ENCODE assay signal across 8 cellular contexts in genomic region chr2:142165790-142166189, GRCh38. TPM values are rescaled to one million over a fixed set of nuclear protein-coding genes. Genes with fewer than 3 reads are reported as not detected.
A peak's percentile ranks its signal among the peaks of the same experiment; 100 is the strongest.
DNase-seq lines count a peak whose midpoint lies in the region; ATAC-seq, FAIRE-seq and TF ChIP-seq lines count a peak whose summit lies in the region.

No MANE protein-coding gene starts in this region.

- H2AFZ ChIP-seq in endothelial cell of umbilical vein (ENCODE audit: low read depth, low read length): peak overlapping the region; percentile 72

- no peak overlapping the region for H3K27ac Mint-ChIP-seq in CD4-positive, alpha-beta T cell

- no peaks in the 10 kb centered on the region for H3K36me3 ChIP-seq in endothelial cell of umbilical vein (ENCODE audit: control insufficient read depth in 2 of 2, extremely low read depth in 1 of 2, insufficient read depth in 2 of 2, low read length in 2 of 2)
- no peaks in the 10 kb centered on the region for H3K36me3 ChIP-seq in upper lobe of right lung

- ATAC-seq in GM19035 (IDR thresholded peaks at IDR 0.05; ENCODE audit: unreplicated experiment) (peak; percentile 95), HG03066 (IDR thresholded peaks at IDR 0.05; ENCODE audit: low read depth, unreplicated experiment) (peak; percentile 83), upper lobe of right lung (no peak)
- no peak for ATAC-seq in CD4-positive, alpha-beta T cell (ENCODE audit: poor library complexity)

- intact Hi-C loops in endothelial cell of umbilical vein (cut with micrococcal nuclease) (loop anchor here (1.0 to 10.0 kb wide), 5 partner anchors 119 to 824 kb away; no protein-coding TSS in a partner anchor), upper lobe of right lung (cut with DNase I) (no loop called here)
- intact Hi-C loops in CD4-positive, alpha-beta T cell (cut with DNase I, micrococcal nuclease): no loop called here

- no peaks in the 10 kb centered on the region for H4K20me1 ChIP-seq in endothelial cell of umbilical vein (replicated peaks; ENCODE audit: control insufficient read depth, extremely low read depth, insufficient read depth, low read length)

- TF ChIP-seq POLR2A in endothelial cell of umbilical vein (IDR thresholded peaks at IDR 0.05; ENCODE audit: low read depth, low read length): no peak

- POLR2A ChIA-PET in endothelial cell of umbilical vein (lab: Charles Lee): no interaction called here
- POLR2A ChIA-PET in CD4-positive, alpha-beta T cell (lab: Charles Lee): no interaction called here

- DNase-seq in AG08396 (ENCODE audit: low spot score) (peak; percentile 24), NCI-H69 (lab: John Stamatoyannopoulos, UW) (peak; percentile 61), endothelial cell of umbilical vein (ENCODE audit: low read depth, low spot score) (peak; percentile 74), upper lobe of right lung (no peak)
- no peak for DNase-seq in activated CD4-positive, alpha-beta T cell treated with anti-CD3 and anti-CD28 coated beads for 1 hour
- no peak for DNase-seq in CD4-positive, alpha-beta T cell

- H3K4me2 ChIP-seq in endothelial cell of umbilical vein (ENCODE audit: insufficient read depth, low read length): no peak overlapping the region

- peaks cover 6% of the 10 kb centered on the region for H3K9me3 Mint-ChIP-seq in CD4-positive, alpha-beta T cell

- H3K27me3 ChIP-seq in endothelial cell of umbilical vein (ENCODE audit: control insufficient read depth in 2 of 2, insufficient read depth in 2 of 2, low read length in 2 of 2) (peaks cover 0 to 5% of the 10 kb centered on the region in 2 experiments), upper lobe of right lung (no peaks in the 10 kb centered on the region)
- no peaks in the 10 kb centered on the region for H3K27me3 ChIP-seq in CD4-positive, alpha-beta T cell (ENCODE audit: control insufficient read depth, insufficient read depth, low read length)

- no peak overlapping the region for H3K9ac ChIP-seq in endothelial cell of umbilical vein (replicated peaks; ENCODE audit: extremely low read depth, insufficient read depth, low read length)

- BruUV-seq in endothelial cell of umbilical vein (replicated peaks; lab: Mats Ljungman, UMichigan): no TSS peak

- dilution Hi-C loops in endothelial cell of umbilical vein (cut with MboI; ENCODE audit: extremely low pct_ligation_motif_present, low sequenced_read_pairs): no loop called here

- no peaks in the 10 kb centered on the region for H3K36me3 Mint-ChIP-seq in CD4-positive, alpha-beta T cell (ENCODE audit: low read depth)

- no peak overlapping the region for H3K27ac ChIP-seq in endothelial cell of umbilical vein (ENCODE audit: insufficient read depth, low read depth, low read length)
- no peak overlapping the region for H3K27ac ChIP-seq in upper lobe of right lung
- H3K27ac ChIP-seq in CD4-positive, alpha-beta T cell (ENCODE audit: low read depth, low read length): no peak overlapping the region

- CTCF ChIA-PET in endothelial cell of umbilical vein (lab: Charles Lee): interaction anchor here (0.5 to 2.8 kb wide), 15 partner anchors 9 to 823 kb away, joined by 3 to 26 read pairs (median 4); no protein-coding TSS in a partner anchor
- CTCF ChIA-PET in CD4-positive, alpha-beta T cell (lab: Charles Lee): no interaction called here

- FAIRE-seq in endothelial cell of umbilical vein (lab: Jason Lieb, UNC): peak; percentile 75

- H3K27me3 Mint-ChIP-seq in CD4-positive, alpha-beta T cell: no peaks in the 10 kb centered on the region

- no peaks in the 10 kb centered on the region for H3K9me3 ChIP-seq in endothelial cell of umbilical vein (replicated peaks; ENCODE audit: control insufficient read depth, insufficient read depth, low read length)
- H3K9me3 ChIP-seq in upper lobe of right lung: no peaks in the 10 kb centered on the region
- H3K9me3 ChIP-seq in CD4-positive, alpha-beta T cell (ENCODE audit: control insufficient read depth, low read length): no peaks in the 10 kb centered on the region

- no peaks in the 10 kb centered on the region for H3K4me1 Mint-ChIP-seq in CD4-positive, alpha-beta T cell (ENCODE audit: low read depth)

- TF ChIP-seq CTCF in endothelial cell of umbilical vein (IDR thresholded peaks at IDR 0.05; ENCODE audit: extremely low read depth in 1 of 2, insufficient read depth in 1 of 2, low read depth in 1 of 2, low read length in 2 of 2) (peak; percentile 30 to 53), upper lobe of right lung (IDR thresholded peaks at IDR 0.05) (peak; percentile 8)
- TF ChIP-seq CTCF in CD4-positive, alpha-beta T cell (IDR thresholded peaks at IDR 0.05): no peak

- H3K79me2 ChIP-seq in endothelial cell of umbilical vein (ENCODE audit: control insufficient read depth, insufficient read depth, low read length): no peaks in the 10 kb centered on the region

- H3K4me1 ChIP-seq in endothelial cell of umbilical vein (ENCODE audit: control insufficient read depth, extremely low read depth, insufficient read depth, low read length) (no peaks in the 10 kb centered on the region), upper lobe of right lung (no peaks in the 10 kb centered on the region)

- no peak overlapping the region for H3K4me3 ChIP-seq in endothelial cell of umbilical vein (replicated peaks in 1 of 3; ENCODE audit: insufficient read depth in 1 of 3, low read depth in 1 of 3, low read length in 3 of 3)
- H3K4me3 ChIP-seq in upper lobe of right lung: no peak overlapping the region

- no peak overlapping the region for H3K4me3 Mint-ChIP-seq in CD4-positive, alpha-beta T cell

- H3K9me1 ChIP-seq in endothelial cell of umbilical vein (replicated peaks; ENCODE audit: control insufficient read depth, extremely low read depth, insufficient read depth, low read length): no peaks in the 10 kb centered on the region

TF ChIP-seq in endothelial cell of umbilical vein, 7 proteins besides CTCF, POLR2A, EP300 and RAD21:
- TF ChIP-seq GATA2 (IDR thresholded peaks at IDR 0.05; ENCODE audit: insufficient read depth, insufficient read length, low read depth, low read length): no peak
- TF ChIP-seq EZH2 (IDR thresholded peaks at IDR 0.05; ENCODE audit: borderline replicate concordance, low read depth, low read length, severe bottlenecking): no peak
- no peak for TF ChIP-seq FOS (IDR thresholded peaks at IDR 0.05; ENCODE audit: borderline replicate concordance, insufficient read depth, low read length)
- TF ChIP-seq JUN (IDR thresholded peaks at IDR 0.05; ENCODE audit: borderline replicate concordance, insufficient read depth, insufficient read length, low read depth): no peak
- no peak for TF ChIP-seq MYC (IDR thresholded peaks at IDR 0.05; ENCODE audit: low read depth, low read length)
- TF ChIP-seq POLR2AphosphoS5 (IDR thresholded peaks at IDR 0.05; ENCODE audit: insufficient read depth, low read depth, low read length): no peak
- TF ChIP-seq MAX (IDR thresholded peaks at IDR 0.05; ENCODE audit: insufficient read depth, insufficient read length): no peak
TF ChIP-seq in endothelial cell of umbilical vein: peak in this region for 0.

RNA-seq across cellular contexts. Expression of gene LRP1B, which starts 35.0 kb away (rescaled TPM):
- 0.07 TPM in 2 replicates for total RNA-seq in endothelial cell of umbilical vein
- polyA plus RNA-seq in endothelial cell of umbilical vein: 0.02 and 0.03 TPM in 2 replicates
- polyA plus RNA-seq in endothelial cell of umbilical vein (2011; cell fraction: cytosol; rRNA removed): 0.01 TPM in 2 replicates
- polyA plus RNA-seq in endothelial cell of umbilical vein (2011; cell fraction: nucleus; rRNA removed): 0.05 and 0.07 TPM in 2 replicates
- 0.04 and 0.15 TPM in 2 replicates for polyA plus RNA-seq in endothelial cell of umbilical vein (2012)
- polyA minus RNA-seq in endothelial cell of umbilical vein: 0.12 and 0.15 TPM in 2 replicates
- polyA minus RNA-seq in endothelial cell of umbilical vein (2011; cell fraction: cytosol; rRNA and poly(A)+ RNA removed): 1.0 TPM
- 0.24 and 0.82 TPM in 2 replicates for polyA minus RNA-seq in endothelial cell of umbilical vein (2011; cell fraction: nucleus; rRNA and poly(A)+ RNA removed)
- 0.12 TPM for total RNA-seq in upper lobe of right lung
- total RNA-seq in CD4-positive, alpha-beta T cell: not detected

Comparison
In these comparisons a context has a peak if more than half of its experiments do, and no peak if none do; other contexts are left out.
1. DNase-seq: peak in AG08396 (single experiment), NCI-H69 (single experiment) and endothelial cell of umbilical vein (single experiment); none in upper lobe of right lung (single experiment), activated CD4-positive, alpha-beta T cell treated with anti-CD3 and anti-CD28 coated beads for 1 hour (single experiment) and CD4-positive, alpha-beta T cell (0 of 10).
2. ATAC-seq: peak in GM19035 (single experiment) and HG03066 (single experiment); none in upper lobe of right lung (single experiment) and CD4-positive, alpha-beta T cell (single experiment).